8 cellular contexts compared by ENCODE assay signal in the genomic region with DNA sequence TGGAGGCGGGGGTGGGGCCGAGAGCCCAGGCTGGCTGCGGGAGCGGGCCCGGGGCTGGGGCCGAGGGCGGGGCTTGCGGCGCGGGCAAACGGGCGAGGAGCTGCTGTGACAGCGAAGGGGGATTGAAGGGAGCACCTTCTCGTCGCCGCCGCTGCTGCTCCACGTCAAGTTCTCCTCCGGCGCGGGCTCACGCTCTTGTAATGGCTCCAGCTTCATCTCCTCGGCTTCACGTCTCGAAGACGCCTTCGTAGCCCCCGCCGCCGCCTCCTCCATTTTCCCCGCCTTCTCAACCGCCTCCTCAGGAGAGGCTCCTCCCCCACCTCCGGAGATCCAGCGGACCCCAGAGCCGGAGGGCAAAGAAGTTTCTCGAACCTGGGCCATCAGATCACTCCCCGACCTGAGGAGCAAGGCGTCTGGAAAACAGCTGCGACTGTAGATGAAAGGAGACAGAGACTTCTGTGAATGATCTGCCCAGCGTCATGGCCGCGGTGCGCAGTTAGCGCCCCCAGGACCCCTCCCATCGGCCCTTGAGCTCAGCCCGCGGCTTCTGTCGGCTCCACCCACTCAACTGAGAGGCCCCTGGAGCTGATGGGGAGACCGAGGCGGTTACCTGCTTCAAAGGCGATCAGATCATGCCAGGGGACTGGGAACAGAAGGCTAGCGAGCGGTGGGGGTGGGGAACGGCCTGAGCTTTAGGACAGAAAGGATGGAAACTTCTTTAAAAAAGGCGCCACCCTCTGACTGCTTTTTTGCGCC. TPM values are rescaled to one million over a fixed set of nuclear protein-coding genes. Genes with fewer than 3 reads are reported as not detected.
DNase-seq lines count a peak whose midpoint lies in the region; ATAC-seq and TF ChIP-seq lines count a peak whose summit lies in the region.

No MANE protein-coding gene starts in this region.

- intact Hi-C loops in left colon (cut with DNase I, micrococcal nuclease): no loop called here

- POLR2A ChIA-PET in GM10248 (lab: Yijun Ruan, JAX) (no interaction called here), HEK293 (lab: Yijun Ruan, JAX) (interaction anchor here (0.9 kb wide), 1 partner anchor 37 kb away, joined by 3 read pairs; a partner anchor contains a TSS)

- TF ChIP-seq CTCF in GM10248 (IDR thresholded peaks at IDR 0.05; ENCODE audit: control extremely low read depth, extremely low read depth, low read depth, missing control alignments) (no peak), HEK293 (tag by site-specific recombination; IDR thresholded peaks at IDR 0.05) (no peak)

- DNase-seq in GM10248 (ENCODE audit: extremely low spot score) (peak; percentile 53), NCI-H1105 treated with DMSO at 0.1 percent for 48 hours (lab: John Stamatoyannopoulos, UW) (peak; percentile 56), cerebellar cortex (ENCODE audit: low spot score) (peak; percentile 76), left colon (peak; percentile 53 to 62)
- DNase-seq in stimulated activated CD4-positive, alpha-beta T cell treated with anti-CD3 and anti-CD28 coated beads, Interleukin-4, amount 100 ng/mL, for 1 hour: peak; percentile 58

- peak overlapping the region; percentile 41 for H3K4me3 ChIP-seq in HEK293 (ENCODE audit: low read depth, low read length)

- CTCF ChIA-PET in GM10248 (lab: Yijun Ruan, JAX): interaction anchor here (0.8 to 1.4 kb wide), 3 partner anchors 37 to 680 kb away, joined by 3 read pairs; a partner anchor contains a TSS
- CTCF ChIA-PET in HEK293 (lab: Yijun Ruan, JAX): no interaction called here

- H3K4me1 ChIP-seq in HEK293 (ENCODE audit: control insufficient read depth, insufficient read depth, low read length): no peaks in the 10 kb centered on the region

- peak overlapping the region; percentile 59; the same call in 1 of the 2 replicates for H3K27ac ChIP-seq in HEK293 (ENCODE audit: extremely low read depth, low read depth, low read length)

- ATAC-seq in activated CD4-positive, CD25-positive, alpha-beta regulatory T cell treated with anti-CD3 and anti-CD28 coated beads, Interleukin-2, amount 50 U/mL, for 24 hours: peak; percentile 69
- peak; percentile 77 for ATAC-seq in left colon
- ATAC-seq in HG03457 (IDR thresholded peaks at IDR 0.05; ENCODE audit: unreplicated experiment): no peak

- no peaks in the 10 kb centered on the region for H3K9me3 ChIP-seq in HEK293 (ENCODE audit: control insufficient read depth, insufficient read depth, low read depth, low read length)

- no peaks in the 10 kb centered on the region for H3K36me3 ChIP-seq in HEK293 (ENCODE audit: control insufficient read depth in 2 of 2, insufficient read depth in 1 of 2, low read length in 2 of 2)

TF ChIP-seq in HEK293, 187 proteins besides CTCF, POLR2A, EP300 and RAD21 (continues in another document):
- TF ChIP-seq ZSCAN16 (tag by site-specific recombination; IDR thresholded peaks at IDR 0.05) (no peak), REPIN1 (tag by site-specific recombination; IDR thresholded peaks at IDR 0.05; ENCODE audit: low read depth) (no peak), ZNF121 (tag by site-specific recombination; IDR thresholded peaks at IDR 0.05) (no peak), ZFP69B (tag by site-specific recombination; IDR thresholded peaks at IDR 0.05) (no peak), ZXDB (tag by site-specific recombination; IDR thresholded peaks at IDR 0.05) (0 out of 2 replicates have a peak, but pooled peaks have one; percentile 18), ZNF626 (tag by site-specific recombination; IDR thresholded peaks at IDR 0.05) (no peak), ZNF10 (tag by site-specific recombination; IDR thresholded peaks at IDR 0.05) (no peak), GLI2 (tag by site-specific recombination; IDR thresholded peaks at IDR 0.05; ENCODE audit: borderline replicate concordance, low read depth) (no peak), EGR2 (tag by site-specific recombination; IDR thresholded peaks at IDR 0.05; ENCODE audit: low read depth) (0 out of 2 replicates have a peak, but pooled peaks have one; percentile 19), ZNF19 (tag by site-specific recombination; IDR thresholded peaks at IDR 0.05; ENCODE audit: low read depth) (no peak), YY1 (tag by site-specific recombination; IDR thresholded peaks at IDR 0.05) (peak; percentile 20; the same call in 1 of the 2 replicates), ZBTB8A (tag by site-specific recombination; IDR thresholded peaks at IDR 0.05) (0 out of 2 replicates have a peak, but pooled peaks have one; percentile 37), ZNF324 (tag by site-specific recombination; IDR thresholded peaks at IDR 0.05) (no peak), ZNF623 (tag by site-specific recombination; IDR thresholded peaks at IDR 0.05) (no peak)
- TF ChIP-seq, protein P1, sequence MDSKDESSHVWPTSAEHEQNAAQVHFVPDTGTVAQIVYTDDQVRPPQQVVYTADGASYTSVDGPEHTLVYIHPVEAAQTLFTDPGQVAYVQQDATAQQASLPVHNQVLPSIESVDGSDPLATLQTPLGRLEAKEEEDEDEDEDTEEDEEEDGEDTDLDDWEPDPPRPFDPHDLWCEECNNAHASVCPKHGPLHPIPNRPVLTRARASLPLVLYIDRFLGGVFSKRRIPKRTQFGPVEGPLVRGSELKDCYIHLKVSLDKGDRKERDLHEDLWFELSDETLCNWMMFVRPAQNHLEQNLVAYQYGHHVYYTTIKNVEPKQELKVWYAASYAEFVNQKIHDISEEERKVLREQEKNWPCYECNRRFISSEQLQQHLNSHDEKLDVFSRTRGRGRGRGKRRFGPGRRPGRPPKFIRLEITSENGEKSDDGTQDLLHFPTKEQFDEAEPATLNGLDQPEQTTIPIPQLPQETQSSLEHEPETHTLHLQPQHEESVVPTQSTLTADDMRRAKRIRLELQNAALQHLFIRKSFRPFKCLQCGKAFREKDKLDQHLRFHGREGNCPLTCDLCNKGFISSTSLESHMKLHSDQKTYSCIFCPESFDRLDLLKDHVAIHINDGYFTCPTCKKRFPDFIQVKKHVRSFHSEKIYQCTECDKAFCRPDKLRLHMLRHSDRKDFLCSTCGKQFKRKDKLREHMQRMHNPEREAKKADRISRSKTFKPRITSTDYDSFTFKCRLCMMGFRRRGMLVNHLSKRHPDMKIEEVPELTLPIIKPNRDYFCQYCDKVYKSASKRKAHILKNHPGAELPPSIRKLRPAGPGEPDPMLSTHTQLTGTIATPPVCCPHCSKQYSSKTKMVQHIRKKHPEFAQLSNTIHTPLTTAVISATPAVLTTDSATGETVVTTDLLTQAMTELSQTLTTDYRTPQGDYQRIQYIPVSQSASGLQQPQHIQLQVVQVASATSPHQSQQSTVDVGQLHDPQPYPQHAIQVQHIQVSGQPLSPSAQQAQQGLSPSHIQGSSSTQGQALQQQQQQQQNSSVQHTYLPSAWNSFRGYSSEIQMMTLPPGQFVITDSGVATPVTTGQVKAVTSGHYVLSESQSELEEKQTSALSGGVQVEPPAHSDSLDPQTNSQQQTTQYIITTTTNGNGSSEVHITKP (tag by site-specific recombination; IDR thresholded peaks at IDR 0.05): peak; percentile 24; the same call in 1 of the 2 replicates
- TF ChIP-seq, protein P2, sequence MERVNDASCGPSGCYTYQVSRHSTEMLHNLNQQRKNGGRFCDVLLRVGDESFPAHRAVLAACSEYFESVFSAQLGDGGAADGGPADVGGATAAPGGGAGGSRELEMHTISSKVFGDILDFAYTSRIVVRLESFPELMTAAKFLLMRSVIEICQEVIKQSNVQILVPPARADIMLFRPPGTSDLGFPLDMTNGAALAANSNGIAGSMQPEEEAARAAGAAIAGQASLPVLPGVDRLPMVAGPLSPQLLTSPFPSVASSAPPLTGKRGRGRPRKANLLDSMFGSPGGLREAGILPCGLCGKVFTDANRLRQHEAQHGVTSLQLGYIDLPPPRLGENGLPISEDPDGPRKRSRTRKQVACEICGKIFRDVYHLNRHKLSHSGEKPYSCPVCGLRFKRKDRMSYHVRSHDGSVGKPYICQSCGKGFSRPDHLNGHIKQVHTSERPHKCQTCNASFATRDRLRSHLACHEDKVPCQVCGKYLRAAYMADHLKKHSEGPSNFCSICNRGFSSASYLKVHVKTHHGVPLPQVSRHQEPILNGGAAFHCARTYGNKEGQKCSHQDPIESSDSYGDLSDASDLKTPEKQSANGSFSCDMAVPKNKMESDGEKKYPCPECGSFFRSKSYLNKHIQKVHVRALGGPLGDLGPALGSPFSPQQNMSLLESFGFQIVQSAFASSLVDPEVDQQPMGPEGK (tag by site-specific recombination; IDR thresholded peaks at IDR 0.05): 0 out of 2 replicates have a peak, but pooled peaks have one; percentile 20
- TF ChIP-seq, protein P3, sequence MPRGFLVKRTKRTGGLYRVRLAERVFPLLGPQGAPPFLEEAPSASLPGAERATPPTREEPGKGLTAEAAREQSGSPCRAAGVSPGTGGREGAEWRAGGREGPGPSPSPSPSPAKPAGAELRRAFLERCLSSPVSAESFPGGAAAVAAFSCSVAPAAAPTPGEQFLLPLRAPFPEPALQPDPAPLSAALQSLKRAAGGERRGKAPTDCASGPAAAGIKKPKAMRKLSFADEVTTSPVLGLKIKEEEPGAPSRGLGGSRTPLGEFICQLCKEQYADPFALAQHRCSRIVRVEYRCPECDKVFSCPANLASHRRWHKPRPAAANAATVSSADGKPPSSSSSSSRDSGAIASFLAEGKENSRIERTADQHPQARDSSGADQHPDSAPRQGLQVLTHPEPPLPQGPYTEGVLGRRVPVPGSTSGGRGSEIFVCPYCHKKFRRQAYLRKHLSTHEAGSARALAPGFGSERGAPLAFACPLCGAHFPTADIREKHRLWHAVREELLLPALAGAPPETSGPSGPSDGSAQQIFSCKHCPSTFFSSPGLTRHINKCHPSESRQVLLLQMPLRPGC (tag by site-specific recombination; IDR thresholded peaks at IDR 0.05): no peak
- TF ChIP-seq, protein P4, sequence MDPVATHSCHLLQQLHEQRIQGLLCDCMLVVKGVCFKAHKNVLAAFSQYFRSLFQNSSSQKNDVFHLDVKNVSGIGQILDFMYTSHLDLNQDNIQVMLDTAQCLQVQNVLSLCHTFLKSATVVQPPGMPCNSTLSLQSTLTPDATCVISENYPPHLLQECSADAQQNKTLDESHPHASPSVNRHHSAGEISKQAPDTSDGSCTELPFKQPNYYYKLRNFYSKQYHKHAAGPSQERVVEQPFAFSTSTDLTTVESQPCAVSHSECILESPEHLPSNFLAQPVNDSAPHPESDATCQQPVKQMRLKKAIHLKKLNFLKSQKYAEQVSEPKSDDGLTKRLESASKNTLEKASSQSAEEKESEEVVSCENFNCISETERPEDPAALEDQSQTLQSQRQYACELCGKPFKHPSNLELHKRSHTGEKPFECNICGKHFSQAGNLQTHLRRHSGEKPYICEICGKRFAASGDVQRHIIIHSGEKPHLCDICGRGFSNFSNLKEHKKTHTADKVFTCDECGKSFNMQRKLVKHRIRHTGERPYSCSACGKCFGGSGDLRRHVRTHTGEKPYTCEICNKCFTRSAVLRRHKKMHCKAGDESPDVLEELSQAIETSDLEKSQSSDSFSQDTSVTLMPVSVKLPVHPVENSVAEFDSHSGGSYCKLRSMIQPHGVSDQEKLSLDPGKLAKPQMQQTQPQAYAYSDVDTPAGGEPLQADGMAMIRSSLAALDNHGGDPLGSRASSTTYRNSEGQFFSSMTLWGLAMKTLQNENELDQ (tag by site-specific recombination; IDR thresholded peaks at IDR 0.05; ENCODE audit: low read depth): no peak

RNA-seq across cellular contexts. Expression of a gene that starts 0.9 kb away (rescaled TPM):
- under 1 TPM; 0.21 to 0.81 TPM for total RNA-seq in left colon

RNA-seq across cellular contexts. Expression of a gene that starts 36.8 kb away (rescaled TPM):
- total RNA-seq in left colon: 1 to 10 TPM; 4.5 to 8.3 TPM
